Comparison of ENCODE assay signal across 21 cellular contexts in genomic region chr4:85368240-85368639, GRCh38.
A peak's percentile ranks its signal among the peaks of the same experiment; 100 is the strongest.
DNase-seq lines count a peak whose midpoint lies in the region; ATAC-seq, FAIRE-seq and TF ChIP-seq lines count a peak whose summit lies in the region.
"Had no signal": no experiment of that assay in that cellular context is flagged by ENCODE, and none has a peak within 500 bp of the region (broad histone marks: within the 10 kb centered on the region; RNA-seq: fewer than 3 reads in every experiment).

No MANE protein-coding gene starts in this region.

- no peak overlapping the region for H2BK12ac ChIP-seq in H1 (ENCODE audit: low read depth, low read length)
- H2BK12ac ChIP-seq in neuronal stem cell (ENCODE audit: low read length) = no peak overlapping the region

- peak overlapping the region; percentile 6; the same call in 1 of the 2 replicates for H2AFZ ChIP-seq in GM23338
- H2AFZ ChIP-seq in H1 (ENCODE audit: low read length) = 0 out of 2 replicates have a peak overlapping the region, but pooled peaks have one; percentile 42
- H2AFZ ChIP-seq in neuronal stem cell (ENCODE audit: low read length) = peak overlapping the region; percentile 8

- no peak overlapping the region for H3K56ac ChIP-seq in H1 (replicated peaks; ENCODE audit: insufficient read length, low read depth, low read length)

- ATAC-seq in GM23338 = peak; percentile 36
- ATAC-seq: GM12878 had no signal

- H2BK120ac ChIP-seq in H1 (replicated peaks; ENCODE audit: low read depth, low read length) (peak overlapping the region; percentile 26), neuronal stem cell (ENCODE audit: low read depth, low read length) (no peak overlapping the region)

- H3K27ac ChIP-seq in GM23338 (ENCODE audit: low read depth) (peak overlapping the region; percentile 78), HUES64 (ENCODE audit: low read depth, low read length) (peak overlapping the region; percentile 81; the same call in 1 of the 2 replicates), H1 (ENCODE audit: low read depth, low read length) (no peak overlapping the region), neuronal stem cell (replicated peaks; ENCODE audit: low read length) (no peak overlapping the region)
- H3K27ac ChIP-seq: Peyer's patch, SJCRH30 had no signal

- H3K18ac ChIP-seq in H1 (ENCODE audit: extremely low read depth, low read length) (peak overlapping the region; percentile 26; the same call in 1 of the 2 replicates), neuronal stem cell (ENCODE audit: low read length) (no peak overlapping the region)

- no peak overlapping the region for H3K4ac ChIP-seq in H1 (replicated peaks; ENCODE audit: insufficient read length, low read depth, low read length)
- no peak overlapping the region for H3K4ac ChIP-seq in neuronal stem cell (ENCODE audit: low read length)

- H2BK15ac ChIP-seq in H1 (ENCODE audit: low read length) (no peak overlapping the region), neuronal stem cell (ENCODE audit: low read length) (no peak overlapping the region)

- no peak overlapping the region for H4K91ac ChIP-seq in H1 (replicated peaks; ENCODE audit: insufficient read length, low read length)
- no peak overlapping the region for H4K91ac ChIP-seq in neuronal stem cell (ENCODE audit: low read depth, low read length, poor library complexity)

- H3K4me3 ChIP-seq in GM23338 (no peak overlapping the region), HUES64 (ENCODE audit: low read length) (no peak overlapping the region), H1 (ENCODE audit: extremely low read depth in 1 of 4, insufficient read depth in 2 of 4, low read depth in 3 of 4, low read length in 4 of 4) (peak overlapping the region in 1 of 4 experiments; percentile 0; a peak in 1 of 8 replicates), neuronal stem cell (ENCODE audit: low read length in 2 of 2) (no peak overlapping the region)
- H3K4me3 ChIP-seq: GM12878, Peyer's patch, SJCRH30 had no signal

- peaks cover 28% of the 10 kb centered on the region for H3K4me1 Mint-ChIP-seq in GM23338
- H3K4me1 Mint-ChIP-seq in activated T-helper 1 cell treated with anti-CD3 and anti-CD28 coated beads, Interleukin-12 subunit alpha, Interleukin-12 subunit beta, Interleukin-2, Interleukin-4 antibody, amounts not matched to agents 30 ng/mL and 10 ng/mL and 1 ng/mL, durations not matched to agents 14 hours and 24 hours and 36 hours (ENCODE audit: low read depth) = no peaks in the 10 kb centered on the region

- H3K4me3 Mint-ChIP-seq in GM23338 = no peak overlapping the region
- no peak overlapping the region for H3K4me3 Mint-ChIP-seq in activated T-helper 1 cell treated with anti-CD3 and anti-CD28 coated beads, Interleukin-12 subunit alpha, Interleukin-12 subunit beta, Interleukin-2, Interleukin-4 antibody, amounts not matched to agents 30 ng/mL and 10 ng/mL and 1 ng/mL, durations not matched to agents 14 hours and 24 hours and 36 hours
- H3K4me3 Mint-ChIP-seq: CD4-positive, alpha-beta T cell had no signal

- H3K9me3 Mint-ChIP-seq in GM23338 = no peaks in the 10 kb centered on the region
- H3K9me3 Mint-ChIP-seq in activated T-helper 1 cell treated with anti-CD3 and anti-CD28 coated beads, Interleukin-12 subunit alpha, Interleukin-12 subunit beta, Interleukin-2, Interleukin-4 antibody, amounts not matched to agents 30 ng/mL and 10 ng/mL and 1 ng/mL, durations not matched to agents 14 hours and 24 hours and 36 hours = no peaks in the 10 kb centered on the region

- H3K27ac Mint-ChIP-seq in GM23338 = no peak overlapping the region
- no peak overlapping the region for H3K27ac Mint-ChIP-seq in activated T-helper 1 cell treated with anti-CD3 and anti-CD28 coated beads, Interleukin-12 subunit alpha, Interleukin-12 subunit beta, Interleukin-2, Interleukin-4 antibody, amounts not matched to agents 30 ng/mL and 10 ng/mL and 1 ng/mL, durations not matched to agents 14 hours and 24 hours and 36 hours
- H3K27ac Mint-ChIP-seq: CD4-positive, alpha-beta T cell had no signal

- no peak overlapping the region for H3K14ac ChIP-seq in H1 (ENCODE audit: insufficient read length)
- no peak overlapping the region for H3K14ac ChIP-seq in neuronal stem cell (ENCODE audit: low read length)

- H4K20me1 ChIP-seq in GM23338 (replicated peaks; ENCODE audit: insufficient read depth) (no peaks in the 10 kb centered on the region), H1 (replicated peaks in 1 of 2; ENCODE audit: control insufficient read depth in 1 of 2, insufficient read depth in 2 of 2, low read length in 2 of 2) (no peaks in the 10 kb centered on the region)

- peak; percentile 13 for FAIRE-seq in H1 (lab: Jason Lieb, UNC)
- FAIRE-seq: GM12878 had no signal

- H2BK20ac ChIP-seq in H1 (ENCODE audit: low read length) = no peak overlapping the region

- CTCF ChIA-PET in H1 (lab: Charles Lee; ENCODE audit: partially characterized antibody) = interaction anchor here (0.7 to 2.3 kb wide), 7 partner anchors 25 to 314 kb away, joined by 3 to 8 read pairs (median 3); no protein-coding TSS in a partner anchor

- no peak overlapping the region for H4K5ac ChIP-seq in H1 (ENCODE audit: insufficient read length, low read depth, low read length)

- H3K23me2 ChIP-seq in H1 (ENCODE audit: low read depth, low read length) = no peaks in the 10 kb centered on the region

- no peaks in the 10 kb centered on the region for H3K79me1 ChIP-seq in H1 (ENCODE audit: low read depth, low read length)
- no peaks in the 10 kb centered on the region for H3K79me1 ChIP-seq in neuronal stem cell (ENCODE audit: low read depth, low read length)

- H3K36me3 ChIP-seq in GM23338 (ENCODE audit: insufficient read depth) (no peaks in the 10 kb centered on the region), HUES64 (ENCODE audit: insufficient read depth, low read length) (no peaks in the 10 kb centered on the region), H1 (ENCODE audit: control insufficient read depth in 2 of 4, insufficient read depth in 4 of 4, low read length in 3 of 4) (no peaks in the 10 kb centered on the region), neuronal stem cell (replicated peaks in 1 of 2; ENCODE audit: control insufficient read depth in 2 of 2, insufficient read depth in 2 of 2, low read length in 2 of 2) (no peaks in the 10 kb centered on the region)
- H3K36me3 ChIP-seq: Peyer's patch, SJCRH30 had no signal

- TF ChIP-seq CTCF in GM23338 (conservative IDR thresholded peaks at IDR 0.05; ENCODE audit: low read depth in 2 of 2) (no peak), H1 (IDR thresholded peaks at IDR 0.05; ENCODE audit: control extremely low read depth in 1 of 3, insufficient read depth in 1 of 3, low read depth in 1 of 3, low read length in 3 of 3) (no peak)

- DNase-seq in GM23338 (ENCODE audit: low spot score) = peak; percentile 29
- DNase-seq in H1 (ENCODE audit: low read depth in 1 of 2, low spot score in 2 of 2) = no peak
- no peak for DNase-seq in neuronal stem cell (ENCODE audit: low spot score)
- no peak for DNase-seq in activated T-cell treated with anti-CD3 and anti-CD28 coated beads, Interleukin-2, amount 50 U/mL, for 48 hours
- no peak for DNase-seq in activated T-helper 1 cell treated with anti-CD3 and anti-CD28 coated beads, Interleukin-12 subunit alpha, Interleukin-12 subunit beta, Interleukin-2, Interleukin-4 antibody, amounts not matched to agents 30 ng/mL and 10 ng/mL and 1 ng/mL, durations not matched to agents 14 hours and 24 hours and 36 hours (ENCODE audit: low spot score)
- DNase-seq in NCI-H146 treated with DMSO at 0.1 percent for 48 hours (lab: John Stamatoyannopoulos, UW; ENCODE audit: unreplicated experiment) = no peak
- DNase-seq: Caco-2; CD4-positive, alpha-beta T cell; DND-41; HCEC 1CT; NCI-H1092; NCI-H1436; NCI-H2029; NCI-H345; NCI-H524; NCI-H774; NK-92 treated with Interleukin-12 subunit alpha and Interleukin-12 subunit beta, amount 100 ng/mL, for 24 hours; Peyer's patch; SJCRH30 had no signal

- peaks cover 4% of the 10 kb centered on the region; the same call in 1 of the 2 replicates for H3F3A ChIP-seq in GM23338 (replicated peaks; ENCODE audit: low read depth)

- H4K8ac ChIP-seq in H1 (ENCODE audit: extremely low read depth, insufficient read depth, low read length) (no peak overlapping the region), neuronal stem cell (ENCODE audit: low read depth, low read length) (no peak overlapping the region)

- H3K9ac ChIP-seq in HUES64 (ENCODE audit: low read depth, low read length) (no peak overlapping the region), H1 (replicated peaks in 1 of 4; ENCODE audit: extremely low read depth in 1 of 4, low read depth in 3 of 4, low read length in 3 of 4) (no peak overlapping the region), neuronal stem cell (ENCODE audit: low read depth, low read length, poor library complexity) (no peak overlapping the region)

- H3K79me2 ChIP-seq in GM23338 (replicated peaks; ENCODE audit: insufficient read depth) (no peaks in the 10 kb centered on the region), H1 (ENCODE audit: control insufficient read depth in 1 of 2, insufficient read depth in 2 of 2, low read length in 2 of 2) (no peaks in the 10 kb centered on the region)

- TF ChIP-seq POLR2A in H1 (IDR thresholded peaks at IDR 0.05; ENCODE audit: control extremely low read depth in 1 of 2, low read depth in 2 of 2, low read length in 2 of 2) = no peak

- POLR2A ChIA-PET in H1 (lab: Charles Lee; ENCODE audit: partially characterized antibody) = no interaction called here

- H3K4me2 ChIP-seq in GM23338 = peak overlapping the region; percentile 65
- H3K4me2 ChIP-seq in H1 (ENCODE audit: insufficient read depth in 1 of 2, low read depth in 2 of 2, low read length in 2 of 2) = peak overlapping the region in 1 of 2 experiments; percentile 8; a peak in 2 of 4 replicates
- no peak overlapping the region for H3K4me2 ChIP-seq in neuronal stem cell (ENCODE audit: insufficient read depth, low read length, poor library complexity, severe bottlenecking)

- no peaks in the 10 kb centered on the region for H3K9me3 ChIP-seq in HUES64 (ENCODE audit: insufficient read depth, low read depth, low read length)
- no peaks in the 10 kb centered on the region for H3K9me3 ChIP-seq in H1 (ENCODE audit: insufficient read depth in 2 of 2, low read depth in 1 of 2, low read length in 1 of 2)
- no peaks in the 10 kb centered on the region for H3K9me3 ChIP-seq in neuronal stem cell (replicated peaks in 1 of 2; ENCODE audit: control insufficient read depth in 2 of 2, insufficient read depth in 1 of 2, low read depth in 1 of 2, low read length in 2 of 2)
- H3K9me3 ChIP-seq: Caco-2, Peyer's patch, SJCRH30 had no signal

- 92% methylated on average over 2 of the region's 3 CpGs for WGBS in HUES64
- 81% methylated on average over 3 of the region's 3 CpGs; no CpG with 5 or more reads in 1 of the 2 experiments for WGBS in H1 (ENCODE audit: extremely low coverage in 1 of 2, insufficient coverage in 1 of 2, insufficient read length in 1 of 2, insufficient replicate concordance in 2 of 2, low coverage in 1 of 2, low lambda C conversion rate in 2 of 2, missing lambda C conversion rate in 1 of 2), 2 experiments
- WGBS in neuronal stem cell (ENCODE audit: extremely low coverage in 2 of 2, insufficient read length in 2 of 2, insufficient replicate concordance in 1 of 2), 2 donors = no CpG with 5 or more reads among the region's 3 CpGs

- TF ChIP-seq EP300 in H1 (IDR thresholded peaks at IDR 0.05; ENCODE audit: borderline replicate concordance in 1 of 2, low read depth in 2 of 2, low read length in 2 of 2) = no peak

- peaks cover 44% of the 10 kb centered on the region for H3K4me1 ChIP-seq in GM23338 (ENCODE audit: insufficient read depth)
- H3K4me1 ChIP-seq in HUES64 (ENCODE audit: insufficient read depth, low read length) = peaks cover 38% of the 10 kb centered on the region
- H3K4me1 ChIP-seq in H1 (replicated peaks in 1 of 4; ENCODE audit: control insufficient read depth in 3 of 4, insufficient read depth in 4 of 4, low read length in 3 of 4) = peaks cover 0 to 10% (median 0%) of the 10 kb centered on the region in 4 experiments; a peak in 1 of 7 replicates
- peaks cover 0 to 3% of the 10 kb centered on the region in 2 donors for H3K4me1 ChIP-seq in neuronal stem cell (ENCODE audit: control insufficient read depth in 2 of 2, insufficient read depth in 1 of 2, low read depth in 1 of 2, low read length in 2 of 2)
- H3K4me1 ChIP-seq: Caco-2, Peyer's patch had no signal

- peak overlapping the region; percentile 67; the same call in 1 of the 2 replicates for H2BK5ac ChIP-seq in H1 (ENCODE audit: low read depth, low read length)
- H2BK5ac ChIP-seq in neuronal stem cell (ENCODE audit: low read length) = no peak overlapping the region

- no peaks in the 10 kb centered on the region for H3K27me3 ChIP-seq in GM23338 (ENCODE audit: insufficient read depth)
- no peaks in the 10 kb centered on the region for H3K27me3 ChIP-seq in HUES64 (ENCODE audit: insufficient read depth, low read length)
- no peaks in the 10 kb centered on the region for H3K27me3 ChIP-seq in H1 (replicated peaks in 1 of 4; ENCODE audit: control insufficient read depth in 3 of 4, extremely low read depth in 1 of 4, insufficient read depth in 3 of 4, low read length in 3 of 4)
- no peaks in the 10 kb centered on the region for H3K27me3 ChIP-seq in neuronal stem cell (ENCODE audit: control insufficient read depth in 3 of 3, insufficient read depth in 3 of 3, low read depth in 1 of 3, low read length in 3 of 3)
- H3K27me3 ChIP-seq: Peyer's patch, SJCRH30 had no signal

- H3K27me3 Mint-ChIP-seq in GM23338 (ENCODE audit: insufficient read depth, low read depth, poor library complexity) = no peaks in the 10 kb centered on the region
- no peaks in the 10 kb centered on the region for H3K27me3 Mint-ChIP-seq in activated T-helper 1 cell treated with anti-CD3 and anti-CD28 coated beads, Interleukin-12 subunit alpha, Interleukin-12 subunit beta, Interleukin-2, Interleukin-4 antibody, amounts not matched to agents 30 ng/mL and 10 ng/mL and 1 ng/mL, durations not matched to agents 14 hours and 24 hours and 36 hours (ENCODE audit: insufficient read depth)
- H3K27me3 Mint-ChIP-seq: CD4-positive, alpha-beta T cell had no signal

- intact Hi-C loops in activated T-helper 1 cell treated with anti-CD3 and anti-CD28 coated beads, Interleukin-12 subunit alpha, Interleukin-12 subunit beta, Interleukin-2, Interleukin-4 antibody, amounts not matched to agents 30 ng/mL and 10 ng/mL and 1 ng/mL, durations not matched to agents 14 hours and 24 hours and 36 hours (cut with micrococcal nuclease) = no loop called here

- H3K36me3 Mint-ChIP-seq in GM23338 (ENCODE audit: low read depth) = no peaks in the 10 kb centered on the region
- no peaks in the 10 kb centered on the region for H3K36me3 Mint-ChIP-seq in activated T-helper 1 cell treated with anti-CD3 and anti-CD28 coated beads, Interleukin-12 subunit alpha, Interleukin-12 subunit beta, Interleukin-2, Interleukin-4 antibody, amounts not matched to agents 30 ng/mL and 10 ng/mL and 1 ng/mL, durations not matched to agents 14 hours and 24 hours and 36 hours (ENCODE audit: low read depth)

- H3K23ac ChIP-seq in H1 (ENCODE audit: insufficient read length) (no peak overlapping the region), neuronal stem cell (ENCODE audit: low read depth, low read length, poor library complexity) (no peak overlapping the region)

- TF ChIP-seq RAD21 in H1 (IDR thresholded peaks at IDR 0.05 in 1 of 2, conservative IDR thresholded peaks at IDR 0.05 in 1 of 2; ENCODE audit: low read depth in 2 of 2, low read length in 2 of 2) = no peak

- H2AK5ac ChIP-seq in H1 (ENCODE audit: low read depth, low read length) (no peak overlapping the region), neuronal stem cell (ENCODE audit: low read depth, low read length) (no peak overlapping the region)

- no peaks in the 10 kb centered on the region; the same call in 1 of the 2 replicates for H3K9me2 ChIP-seq in GM23338 (ENCODE audit: insufficient read depth)

Comparison
In these comparisons a context has a peak if more than half of its experiments do, and no peak if none do; other contexts are left out.
1. H3K27ac ChIP-seq: peak in GM23338 (single experiment) and HUES64 (single experiment); none in H1 (single experiment) and neuronal stem cell (single experiment).
2. Peak in every context shown above with its lines, with median percentiles within 50 percentile points of each other: H2AFZ ChIP-seq.